21 cellular contexts compared by ENCODE assay signal in genomic region chr10:22491480-22491879, GRCh38.
DNase-seq lines count a peak whose midpoint lies in the region; ATAC-seq lines count a peak whose summit lies in the region.
"Had no signal": no experiment of that assay in that cellular context is flagged by ENCODE, and none has a peak within 500 bp of the region (broad histone marks: within the 10 kb centered on the region; RNA-seq: fewer than 3 reads in every experiment).

No MANE protein-coding gene starts in this region.

- H3K27ac ChIP-seq in angular gyrus (ENCODE audit: low read depth, low read length), result peak overlapping the region; percentile 70
- H3K27ac ChIP-seq: 22Rv1, KMS-11, SJSA1, upper lobe of right lung had no signal

- peaks cover 22% of the 10 kb centered on the region for H3K4me1 Mint-ChIP-seq in T-helper 1 cell treated with Interleukin-12 subunit alpha and Interleukin-12 subunit beta and Interleukin-4 antibody, amounts not matched to agents 30 μg/mL and 1 μg/mL, for 36 hours (ENCODE audit: low read depth)
- peaks cover 25 to 35% of the 10 kb centered on the region in 2 donors for H3K4me1 Mint-ChIP-seq in immature natural killer cell
- H3K4me1 Mint-ChIP-seq in stimulated activated memory B cell treated with anti-CD40 and anti-IgM and Interleukin-4, amounts not matched to agents 10 μg/mL and 1 μg/mL and 100 μg/mL, for 72 hours, result peaks cover 22% of the 10 kb centered on the region
- H3K4me1 Mint-ChIP-seq: H9 had no signal

- intact Hi-C loops in posterior cingulate gyrus (cut with DNase I), result no loop called here

- no peaks in the 10 kb centered on the region for H3K9me3 Mint-ChIP-seq in T-helper 1 cell treated with Interleukin-12 subunit alpha and Interleukin-12 subunit beta and Interleukin-4 antibody, amounts not matched to agents 30 μg/mL and 1 μg/mL, for 36 hours
- H3K9me3 Mint-ChIP-seq in immature natural killer cell, result no peaks in the 10 kb centered on the region
- H3K9me3 Mint-ChIP-seq in stimulated activated memory B cell treated with anti-CD40 and anti-IgM and Interleukin-4, amounts not matched to agents 10 μg/mL and 1 μg/mL and 100 μg/mL, for 72 hours, result no peaks in the 10 kb centered on the region
- H3K9me3 Mint-ChIP-seq: activated T-cell treated with anti-CD3 and anti-CD28 coated beads, Interleukin-2, amount 50 U/mL, for 24 hours; H9; T-cell had no signal

- H3K4me3 Mint-ChIP-seq in T-helper 1 cell treated with Interleukin-12 subunit alpha and Interleukin-12 subunit beta and Interleukin-4 antibody, amounts not matched to agents 30 μg/mL and 1 μg/mL, for 36 hours, result no peak overlapping the region
- H3K4me3 Mint-ChIP-seq in immature natural killer cell, result peak overlapping the region; percentile 23 to 86 (median 67)
- H3K4me3 Mint-ChIP-seq in stimulated activated memory B cell treated with anti-CD40 and anti-IgM and Interleukin-4, amounts not matched to agents 10 μg/mL and 1 μg/mL and 100 μg/mL, for 72 hours, result no peak overlapping the region
- H3K4me3 Mint-ChIP-seq: activated T-cell treated with anti-CD3 and anti-CD28 coated beads, Interleukin-2, amount 50 U/mL, for 24 hours; B cell; H9 had no signal

- no peak for DNase-seq in T-helper 1 cell
- no peak for DNase-seq in immature natural killer cell
- DNase-seq in posterior cingulate gyrus, result peak in 8 of 10 donors; percentile 44 to 94 (median 70)
- DNase-seq in NCI-H524 (lab: John Stamatoyannopoulos, UW), result no peak
- DNase-seq: activated CD4-positive, CD25-positive, alpha-beta regulatory T cell treated with anti-CD3 and anti-CD28 coated beads, Interleukin-2, amount 50 U/mL, for 72 hours; activated naive CD4-positive, alpha-beta T cell; activated T-cell treated with anti-CD3 and anti-CD28 coated beads, Interleukin-2, amount 50 U/mL, for 24 hours; aorta; COR-L47; H9; NCI-H524 treated with DMSO at 0.1 percent for 48 hours; upper lobe of right lung had no signal

- ATAC-seq in GM21737 (IDR thresholded peaks at IDR 0.05; ENCODE audit: unreplicated experiment), result no peak
- ATAC-seq in stimulated activated memory B cell treated with anti-CD40 and anti-IgM and Interleukin-4, amounts not matched to agents 10 μg/mL and 1 μg/mL and 100 μg/mL, for 72 hours, result no peak
- ATAC-seq: upper lobe of right lung had no signal

- peak overlapping the region; percentile 38 for H3K27ac Mint-ChIP-seq in T-helper 1 cell treated with Interleukin-12 subunit alpha and Interleukin-12 subunit beta and Interleukin-4 antibody, amounts not matched to agents 30 μg/mL and 1 μg/mL, for 36 hours
- peak overlapping the region in 3 of 6 donors; percentile 8 to 68 (median 57) for H3K27ac Mint-ChIP-seq in immature natural killer cell
- H3K27ac Mint-ChIP-seq in stimulated activated memory B cell treated with anti-CD40 and anti-IgM and Interleukin-4, amounts not matched to agents 10 μg/mL and 1 μg/mL and 100 μg/mL, for 72 hours, result no peak overlapping the region
- H3K27ac Mint-ChIP-seq: activated T-cell treated with anti-CD3 and anti-CD28 coated beads, Interleukin-2, amount 50 U/mL, for 24 hours; B cell; H9; T-cell had no signal

- no peaks in the 10 kb centered on the region for H3K36me3 Mint-ChIP-seq in T-helper 1 cell treated with Interleukin-12 subunit alpha and Interleukin-12 subunit beta and Interleukin-4 antibody, amounts not matched to agents 30 μg/mL and 1 μg/mL, for 36 hours (ENCODE audit: low read depth)
- no peaks in the 10 kb centered on the region for H3K36me3 Mint-ChIP-seq in immature natural killer cell
- no peaks in the 10 kb centered on the region for H3K36me3 Mint-ChIP-seq in stimulated activated memory B cell treated with anti-CD40 and anti-IgM and Interleukin-4, amounts not matched to agents 10 μg/mL and 1 μg/mL and 100 μg/mL, for 72 hours
- H3K36me3 Mint-ChIP-seq: T-cell had no signal

- peaks cover 29% of the 10 kb centered on the region for H3K27me3 Mint-ChIP-seq in T-helper 1 cell treated with Interleukin-12 subunit alpha and Interleukin-12 subunit beta and Interleukin-4 antibody, amounts not matched to agents 30 μg/mL and 1 μg/mL, for 36 hours (ENCODE audit: low read depth)
- peaks cover 6 to 8% (median 6%) of the 10 kb centered on the region in 3 donors for H3K27me3 Mint-ChIP-seq in immature natural killer cell (ENCODE audit: low read depth in 3 of 3)
- H3K27me3 Mint-ChIP-seq in stimulated activated memory B cell treated with anti-CD40 and anti-IgM and Interleukin-4, amounts not matched to agents 10 μg/mL and 1 μg/mL and 100 μg/mL, for 72 hours, result no peaks in the 10 kb centered on the region
- H3K27me3 Mint-ChIP-seq: B cell had no signal

Comparison
In these comparisons a context has a peak if more than half of its experiments do, and no peak if none do; other contexts are left out.
1. H3K4me3 Mint-ChIP-seq: peak in immature natural killer cell (5 of 5); none in T-helper 1 cell treated with Interleukin-12 subunit alpha and Interleukin-12 subunit beta and Interleukin-4 antibody, amounts not matched to agents 30 μg/mL and 1 μg/mL, for 36 hours (single experiment) and stimulated activated memory B cell treated with anti-CD40 and anti-IgM and Interleukin-4, amounts not matched to agents 10 μg/mL and 1 μg/mL and 100 μg/mL, for 72 hours (single experiment).
2. DNase-seq: peak in posterior cingulate gyrus (8 of 10); none in T-helper 1 cell (0 of 5), immature natural killer cell (0 of 3) and NCI-H524 (0 of 2).